In genomic region chr1:46613661-46614603, GRCh38 we compare ENCODE assay signal across 9 cellular contexts. TPM values are rescaled to one million over a fixed set of nuclear protein-coding genes. Genes with fewer than 3 reads are reported as not detected.
DNase-seq lines count a peak whose midpoint lies in the region; ATAC-seq and TF ChIP-seq lines count a peak whose summit lies in the region.
"Had no signal": no experiment of that assay in that cellular context is flagged by ENCODE, and none has a peak within 500 bp of the region (broad histone marks: within the 10 kb centered on the region; RNA-seq: fewer than 3 reads in every experiment).

No MANE protein-coding gene starts in this region.

- H3K27me3 ChIP-seq in H9 (ENCODE audit: insufficient read depth, low read length), result peaks cover 3% of the 10 kb centered on the region; the same call in 1 of the 2 replicates
- no peaks in the 10 kb centered on the region for H3K27me3 ChIP-seq in Caco-2 (replicated peaks; ENCODE audit: control insufficient read depth, insufficient read depth, low read length)

- peak; percentile 92 for DNase-seq in DMS 273 (lab: John Stamatoyannopoulos, UW; ENCODE audit: unreplicated experiment)
- DNase-seq in H9, result peak; percentile 92
- DNase-seq in NCI-H510A (lab: John Stamatoyannopoulos, UW), result peak; percentile 19
- DNase-seq in globus pallidus (ENCODE audit: low spot score), result peak; percentile 70
- peak; percentile 89 for DNase-seq in osteocyte (ENCODE audit: extremely low spot score, unreplicated experiment)
- no peak for DNase-seq in Caco-2

- H3K36me3 Mint-ChIP-seq in H9 (ENCODE audit: insufficient read depth in 1 of 3, low read depth in 3 of 3) (peaks cover 0 to 8% (median 0%) of the 10 kb centered on the region in 3 experiments; a peak in 3 of 7 replicates), osteocyte (ENCODE audit: unreplicated experiment) (peaks cover 12% of the 10 kb centered on the region), Caco-2 (ENCODE audit: insufficient read depth, unreplicated experiment) (peaks cover 6% of the 10 kb centered on the region)
- peaks cover 3% of the 10 kb centered on the region for H3K36me3 Mint-ChIP-seq in activated naive CD8-positive, alpha-beta T cell

- H3K27ac ChIP-seq in H9 (ENCODE audit: insufficient read length, low read depth, low read length), result no peak overlapping the region

- H3K4me1 Mint-ChIP-seq in H9 (peaks cover 49 to 57% of the 10 kb centered on the region in 2 experiments), osteocyte (ENCODE audit: unreplicated experiment) (peaks cover 58% of the 10 kb centered on the region), Caco-2 (ENCODE audit: low read depth, unreplicated experiment) (peaks cover 13% of the 10 kb centered on the region)
- peaks cover 56% of the 10 kb centered on the region for H3K4me1 Mint-ChIP-seq in activated naive CD8-positive, alpha-beta T cell (ENCODE audit: low read depth)

- H3K4me1 ChIP-seq in H9 (ENCODE audit: insufficient read depth, low read length) (peaks cover 14% of the 10 kb centered on the region; the same call in 1 of the 2 replicates), Caco-2 (no peaks in the 10 kb centered on the region; the same call in 1 of the 2 replicates)

- intact Hi-C loops in Caco-2 (cut with micrococcal nuclease; ENCODE audit: unreplicated experiment), result no loop called here

- H4K20me1 ChIP-seq in H9 (ENCODE audit: control insufficient read depth, insufficient read depth, insufficient read length), result no peaks in the 10 kb centered on the region

- TF ChIP-seq CTCF in H9 (conservative IDR thresholded peaks at IDR 0.05) (no peak), osteocyte (IDR thresholded peaks at IDR 0.05) (no peak), Caco-2 (IDR thresholded peaks at IDR 0.05; ENCODE audit: insufficient read depth in 1 of 2, low read depth in 1 of 2, low read length in 1 of 2, severe bottlenecking in 1 of 2, unreplicated experiment in 1 of 2) (no peak)

- H3K4ac ChIP-seq in H9 (ENCODE audit: low read depth, low read length), result no peak overlapping the region

- POLR2A ChIA-PET in Caco-2 (lab: Charles Lee), result no interaction called here

- H4K8ac ChIP-seq in H9 (replicated peaks; ENCODE audit: insufficient read length, low read depth, low read length), result no peak overlapping the region

- H4K5ac ChIP-seq in H9 (ENCODE audit: insufficient read length, low read depth, low read length), result no peak overlapping the region

- H3K4me3 ChIP-seq in Caco-2 (ENCODE audit: low read depth, low read length), result no peak overlapping the region

- H3K9me3 Mint-ChIP-seq in H9 (no peaks in the 10 kb centered on the region), osteocyte (ENCODE audit: unreplicated experiment) (no peaks in the 10 kb centered on the region), Caco-2 (ENCODE audit: unreplicated experiment) (no peaks in the 10 kb centered on the region)
- H3K9me3 Mint-ChIP-seq in activated naive CD8-positive, alpha-beta T cell (ENCODE audit: low read depth), result no peaks in the 10 kb centered on the region

- no peak overlapping the region for H2BK15ac ChIP-seq in H9 (ENCODE audit: low read depth, low read length)

- CTCF ChIA-PET in Caco-2 (lab: Charles Lee), result no interaction called here

- no peak overlapping the region for H3K18ac ChIP-seq in H9 (ENCODE audit: insufficient read length, low read depth, low read length)

- peak overlapping the region; percentile 37 to 58; a peak in 4 of 5 replicates for H3K4me3 Mint-ChIP-seq in H9
- H3K4me3 Mint-ChIP-seq in activated naive CD8-positive, alpha-beta T cell, result peak overlapping the region; percentile 17
- H3K4me3 Mint-ChIP-seq in osteocyte (ENCODE audit: unreplicated experiment), result peak overlapping the region; percentile 38
- H3K4me3 Mint-ChIP-seq in Caco-2 (ENCODE audit: unreplicated experiment), result no peak overlapping the region

- no peak overlapping the region for H4K91ac ChIP-seq in H9 (ENCODE audit: insufficient read length, low read depth, low read length)

- no peaks in the 10 kb centered on the region for H3K36me3 ChIP-seq in Caco-2 (ENCODE audit: control insufficient read depth, insufficient read depth, low read length)

- no peak overlapping the region for H2BK20ac ChIP-seq in H9 (ENCODE audit: low read depth, low read length, poor library complexity, severe bottlenecking)

- no CpG with 5 or more reads among the region's 16 CpGs for WGBS in H9 (ENCODE audit: extremely low coverage, insufficient read length, low lambda C conversion rate)

- H3K56ac ChIP-seq in H9 (ENCODE audit: insufficient read length, low read depth, low read length), result no peak overlapping the region

- H3K23me2 ChIP-seq in H9 (ENCODE audit: insufficient read length, low read depth, low read length, poor library complexity, severe bottlenecking), result peaks cover 8% of the 10 kb centered on the region

- no peak overlapping the region for H3T11ph ChIP-seq in H9 (ENCODE audit: low read length)

- H2BK12ac ChIP-seq in H9 (ENCODE audit: insufficient read length, low read depth, low read length), result no peak overlapping the region

- no peak overlapping the region for H3K9ac ChIP-seq in H9 (ENCODE audit: extremely low read depth, insufficient read length, low read length)

- no peak overlapping the region for H2BK120ac ChIP-seq in H9 (ENCODE audit: low read depth, low read length, poor library complexity, severe bottlenecking)

- peaks cover 25% of the 10 kb centered on the region for H3K27me3 Mint-ChIP-seq in H9 (ENCODE audit: low read depth)
- no peaks in the 10 kb centered on the region for H3K27me3 Mint-ChIP-seq in activated naive CD8-positive, alpha-beta T cell
- H3K27me3 Mint-ChIP-seq in osteocyte (ENCODE audit: unreplicated experiment), result no peaks in the 10 kb centered on the region
- H3K27me3 Mint-ChIP-seq in Caco-2 (ENCODE audit: insufficient read depth, unreplicated experiment), result no peaks in the 10 kb centered on the region

- no peak for ATAC-seq in GM21515 (IDR thresholded peaks at IDR 0.05; ENCODE audit: unreplicated experiment)

- no peak overlapping the region for H2AFZ ChIP-seq in H9 (ENCODE audit: low read length)

- H3K9me3 ChIP-seq in H9 (ENCODE audit: control insufficient read depth, low read depth, low read length) (no peaks in the 10 kb centered on the region), Caco-2 (no peaks in the 10 kb centered on the region)

- no peak overlapping the region for H3K23ac ChIP-seq in H9 (ENCODE audit: insufficient read length, low read depth, low read length)

- H3K4me2 ChIP-seq in H9 (ENCODE audit: insufficient read depth, insufficient read length, low read length), result peak overlapping the region; percentile 10

- peak overlapping the region; percentile 38; the same call in 1 of the 2 replicates for H3K14ac ChIP-seq in H9 (ENCODE audit: insufficient read depth, low read length)

- no peak overlapping the region for H2AK5ac ChIP-seq in H9 (ENCODE audit: insufficient read length, low read length)

- no TSS peak for BruUV-seq in Caco-2 (replicated peaks; lab: Mats Ljungman, UMichigan)

- no peaks in the 10 kb centered on the region for H3K79me2 ChIP-seq in H9 (ENCODE audit: insufficient read depth, low read length)

- H3K79me1 ChIP-seq in H9 (ENCODE audit: insufficient read depth, low read depth, low read length, poor library complexity, severe bottlenecking), result no peaks in the 10 kb centered on the region

- H3K27ac Mint-ChIP-seq in H9 (peak overlapping the region in 2 of 3 experiments; percentile 71 to 82; a peak in 2 of 7 replicates), osteocyte (ENCODE audit: unreplicated experiment) (peak overlapping the region; percentile 75), Caco-2 (ENCODE audit: unreplicated experiment) (no peak overlapping the region)
- H3K27ac Mint-ChIP-seq in activated naive CD8-positive, alpha-beta T cell, result peak overlapping the region; percentile 22

- no peak overlapping the region for H2BK5ac ChIP-seq in H9 (ENCODE audit: insufficient read length, low read length)

RNA-seq across cellular contexts. Expression of gene MOB3C, which starts 2.7 kb away (rescaled TPM):
- total RNA-seq in H9 (2021) (3.2 and 4.1 TPM in 2 replicates), osteocyte (9.4 and 9.6 TPM in 2 replicates), Caco-2 (2022) (1.6 and 2.1 TPM in 2 replicates)

RNA-seq across cellular contexts. Expression of gene MKNK1, which starts 9.9 kb away (rescaled TPM):
- total RNA-seq in H9 (2021), result 12.9 and 13.4 TPM in 2 replicates
- 32.5 and 35.0 TPM in 2 replicates for total RNA-seq in osteocyte
- total RNA-seq in Caco-2 (2022), result 22.7 and 30.5 TPM in 2 replicates

RNA-seq across cellular contexts. Expression of gene ATPAF1, which starts 54.2 kb away (rescaled TPM):
- total RNA-seq in H9 (2021), result 57.3 and 59.6 TPM in 2 replicates
- 34.2 and 35.7 TPM in 2 replicates for total RNA-seq in osteocyte
- 26.9 and 31.7 TPM in 2 replicates for total RNA-seq in Caco-2 (2022)

RNA-seq across cellular contexts. Expression of gene TEX38, which starts 57.7 kb away (rescaled TPM):
- total RNA-seq in H9 (2021), result not detected in 2 replicates
- total RNA-seq in osteocyte, result not detected in 2 replicates
- total RNA-seq in Caco-2 (2022), result not detected in 2 replicates
- total RNA-seq: pulmonary artery endothelial cell had no signal

Comparison
In these comparisons a context has a peak if more than half of its experiments do, and no peak if none do; other contexts are left out.
1. DNase-seq: peak in DMS 273 (single experiment), H9 (single experiment), NCI-H510A (single experiment), globus pallidus (single experiment) and osteocyte (single experiment); none in Caco-2 (0 of 2).